9 cellular contexts compared by ENCODE assay signal in the genomic region with DNA sequence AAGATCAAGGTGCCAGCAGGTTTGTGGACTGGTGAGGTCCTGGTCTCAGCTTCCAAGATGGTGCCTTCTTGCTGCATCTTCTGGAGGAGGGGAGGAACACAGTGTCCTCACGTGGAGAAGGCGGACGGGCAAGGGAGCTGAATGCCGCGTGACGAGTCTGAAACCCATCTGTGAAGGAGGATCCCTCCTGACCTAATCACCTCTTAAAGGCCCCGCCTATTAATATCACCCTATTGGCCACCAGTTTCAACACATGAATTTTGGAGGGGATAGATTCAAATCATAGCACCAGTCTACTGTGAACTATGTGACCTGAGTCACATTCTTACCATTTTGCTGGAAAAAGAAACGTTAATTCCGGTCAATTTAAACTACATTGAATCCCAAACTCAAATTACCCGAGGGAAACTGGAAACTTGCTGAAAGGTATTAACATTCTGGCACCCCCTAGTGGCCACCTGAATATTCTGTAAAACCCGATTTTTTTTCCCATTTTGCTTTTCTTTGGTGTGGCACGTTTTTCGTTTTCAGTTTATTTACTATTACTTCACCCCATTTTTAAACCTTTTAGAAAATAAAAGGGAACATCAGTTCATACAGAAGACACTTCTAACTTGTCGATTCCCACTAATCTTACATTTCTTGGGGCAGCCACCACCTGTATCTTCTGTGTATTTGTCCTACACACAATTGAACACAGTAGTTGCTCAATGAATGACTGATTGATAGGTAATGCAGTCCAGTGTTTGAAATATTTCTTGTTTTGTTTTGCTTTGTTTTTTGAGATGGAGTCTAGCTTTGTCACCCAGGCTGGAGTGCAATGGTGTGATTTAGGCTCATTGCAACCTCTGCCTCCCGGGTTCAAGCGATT. TPM values are rescaled to one million over a fixed set of nuclear protein-coding genes. Genes with fewer than 3 reads are reported as not detected.
DNase-seq lines count a peak whose midpoint lies in the region; ATAC-seq and TF ChIP-seq lines count a peak whose summit lies in the region.
"Had no signal": no experiment of that assay in that cellular context is flagged by ENCODE, and none has a peak within 500 bp of the region (broad histone marks: within the 10 kb centered on the region; RNA-seq: fewer than 3 reads in every experiment).

No MANE protein-coding gene starts in this region.

- no peak overlapping the region for H3K27ac Mint-ChIP-seq in glutamatergic neuron (ENCODE audit: unreplicated experiment)

- peak; percentile 95 for TF ChIP-seq CTCF in glutamatergic neuron (IDR thresholded peaks at IDR 0.05; ENCODE audit: partially characterized antibody, unreplicated experiment)

- H3K27me3 Mint-ChIP-seq in glutamatergic neuron (ENCODE audit: unreplicated experiment): peaks cover 3% of the 10 kb centered on the region

- intact Hi-C loops in sciatic nerve (cut with DNase I): no loop called here
- intact Hi-C loops in posterior vena cava (cut with DNase I): loop anchor here in 1 of 2 donors (5.0 kb wide), 1 partner anchor 39 kb away; no protein-coding TSS in a partner anchor

- no peak overlapping the region for H3K4me3 Mint-ChIP-seq in glutamatergic neuron (ENCODE audit: unreplicated experiment)

- peak; percentile 42 to 67 for DNase-seq in stimulated activated CD4-positive, alpha-beta T cell treated with anti-CD3 and anti-CD28 coated beads, Interleukin-2, amount 100 ng/mL, for 24 hours
- DNase-seq in stimulated activated CD4-positive, alpha-beta T cell treated with anti-CD3 and anti-CD28 coated beads, Interleukin-12 subunit alpha, Interleukin-12 subunit beta, amount 100 ng/mL, for 4 hours: no peak
- DNase-seq in NCI-H774 (lab: John Stamatoyannopoulos, UW) (peak; percentile 40), glutamatergic neuron (no peak), sciatic nerve (ENCODE audit: low spot score) (no peak), posterior vena cava (ENCODE audit: low spot score) (no peak)
- DNase-seq in activated naive CD4-positive, alpha-beta T cell treated with Interleukin-2 at 50 U/mL for 16 hours: peak; percentile 36
- DNase-seq: left cardiac atrium had no signal

- ATAC-seq in HG03095 (IDR thresholded peaks at IDR 0.05; ENCODE audit: unreplicated experiment) (peak; percentile 49), sciatic nerve (peak; percentile 51)

- H3K36me3 Mint-ChIP-seq in glutamatergic neuron (ENCODE audit: unreplicated experiment): no peaks in the 10 kb centered on the region

- no peaks in the 10 kb centered on the region for H3K9me3 Mint-ChIP-seq in glutamatergic neuron (ENCODE audit: unreplicated experiment)

- no peaks in the 10 kb centered on the region for H3K4me1 Mint-ChIP-seq in glutamatergic neuron (ENCODE audit: low read depth, unreplicated experiment)

RNA-seq across cellular contexts. Expression of gene CCDC170, which starts 17.9 kb away (rescaled TPM):
- total RNA-seq in glutamatergic neuron (ENCODE audit: unreplicated experiment) (not detected), sciatic nerve (4.5 TPM), posterior vena cava (1 to 10 TPM; 1.3 to 1.7 TPM)

RNA-seq across cellular contexts. Expression of gene RMND1, which starts 24.0 kb away (rescaled TPM):
- 67.0 TPM for total RNA-seq in glutamatergic neuron (ENCODE audit: unreplicated experiment)
- total RNA-seq in sciatic nerve: 18.5 TPM
- 10 to 100 TPM; 13.8 to 16.2 TPM for total RNA-seq in posterior vena cava

Comparison
In these comparisons a context has a peak if more than half of its experiments do, and no peak if none do; other contexts are left out.
1. DNase-seq: peak in stimulated activated CD4-positive, alpha-beta T cell treated with anti-CD3 and anti-CD28 coated beads, Interleukin-2, amount 100 ng/mL, for 24 hours (2 of 2), NCI-H774 (single experiment) and activated naive CD4-positive, alpha-beta T cell treated with Interleukin-2 at 50 U/mL for 16 hours (single experiment); none in stimulated activated CD4-positive, alpha-beta T cell treated with anti-CD3 and anti-CD28 coated beads, Interleukin-12 subunit alpha, Interleukin-12 subunit beta, amount 100 ng/mL, for 4 hours (single experiment), glutamatergic neuron (single experiment), sciatic nerve (single experiment) and posterior vena cava (single experiment).